8 cellular contexts compared by ENCODE assay signal in the genomic region with DNA sequence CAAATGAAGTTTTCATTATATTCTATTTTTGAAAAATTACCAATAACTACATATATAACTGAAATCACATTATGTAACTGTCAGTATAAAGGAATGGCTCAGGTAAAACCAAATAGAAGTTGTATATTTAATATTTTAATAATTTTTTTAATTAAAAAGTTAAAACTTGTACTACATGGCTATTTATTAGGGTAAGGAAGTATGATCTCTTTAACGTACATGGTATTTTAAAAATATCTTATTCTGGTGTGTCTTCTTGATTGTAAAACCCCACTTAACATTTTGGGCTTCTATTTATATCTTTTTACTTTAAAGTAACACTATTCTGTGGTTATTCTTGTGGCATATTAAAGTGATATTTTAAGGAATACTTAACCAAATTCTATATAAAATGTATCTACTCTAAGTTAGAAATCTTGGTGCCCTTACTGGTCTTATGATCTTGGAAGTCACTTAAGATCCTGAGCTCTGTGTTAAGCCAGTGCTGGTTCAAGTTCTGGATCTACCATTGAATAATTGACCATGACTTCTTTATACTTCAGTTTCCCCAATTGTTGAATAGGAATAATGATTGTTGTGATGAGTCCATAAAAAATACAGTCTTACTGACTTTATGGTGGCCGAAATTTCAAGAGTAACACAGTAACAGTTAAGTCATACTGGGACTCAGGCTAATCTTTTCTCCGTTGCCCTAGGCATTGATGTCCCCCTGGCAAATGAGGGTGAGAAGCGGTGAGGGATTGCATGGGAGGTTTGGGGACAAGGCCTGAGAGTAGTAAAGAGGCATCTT.
DNase-seq lines count a peak whose midpoint lies in the region; ATAC-seq, FAIRE-seq and TF ChIP-seq lines count a peak whose summit lies in the region.
"Not testable (repeated sequence)": the region's sequence is repeated elsewhere in the genome, so short reads cannot be mapped to it uniquely, and the experiment has no call there.

No MANE protein-coding gene starts in this region.

- H2BK12ac ChIP-seq in trophoblast cell (ENCODE audit: low read length): not testable (repeated sequence)

- not testable (repeated sequence) for H3K36me3 ChIP-seq in H7 (replicated peaks; ENCODE audit: control insufficient read depth, insufficient read depth, low read length); RWPE2 (ENCODE audit: low read depth); lower lobe of right lung; trophoblast cell (ENCODE audit: control insufficient read depth in 1 of 2, insufficient read depth in 2 of 2, low read length in 2 of 2); upper lobe of right lung

- not testable (repeated sequence) for H3K4me1 ChIP-seq in RWPE2 (ENCODE audit: insufficient read depth, poor library complexity, severe bottlenecking); lower lobe of right lung; trophoblast cell (ENCODE audit: control insufficient read depth in 1 of 2, insufficient read depth in 2 of 2, low read length in 2 of 2); upper lobe of right lung

- not testable (repeated sequence) for H3K4me2 ChIP-seq in trophoblast cell (ENCODE audit: low read length)

- H3K27me3 ChIP-seq in H7 (ENCODE audit: control insufficient read depth, insufficient read depth, low read length); RWPE2 (ENCODE audit: insufficient read depth, poor library complexity, severe bottlenecking); lower lobe of right lung (ENCODE audit: low read depth); trophoblast cell (ENCODE audit: insufficient read depth, low read length); upper lobe of right lung: not testable (repeated sequence)

- H3K79me1 ChIP-seq in trophoblast cell (ENCODE audit: low read length): not testable (repeated sequence)

- H3K14ac ChIP-seq in trophoblast cell (ENCODE audit: low read length): not testable (repeated sequence)

- H4K8ac ChIP-seq in trophoblast cell (ENCODE audit: low read depth, low read length): not testable (repeated sequence)

- not testable (repeated sequence) for H2AK5ac ChIP-seq in trophoblast cell (ENCODE audit: low read length)

- peak; percentile 34 for DNase-seq in H7
- not testable (repeated sequence) for DNase-seq in RWPE2 (ENCODE audit: low spot score); lower lobe of right lung; trophoblast cell; upper lobe of right lung
- DNase-seq in ecto neural progenitor cell (ENCODE audit: low spot score): peak; percentile 34
- DNase-seq in hepatic stellate cell (ENCODE audit: low spot score): peak; percentile 14

- H2BK5ac ChIP-seq in trophoblast cell (ENCODE audit: low read depth, low read length, poor library complexity): not testable (repeated sequence)

- peak overlapping the region; percentile 3 for H3K9ac ChIP-seq in trophoblast cell (ENCODE audit: low read length)

- no CpG with 5 or more reads among the region's 4 CpGs for WGBS in trophoblast cell (ENCODE audit: extremely low coverage, insufficient coverage, insufficient read length)

- H3K23ac ChIP-seq in trophoblast cell (ENCODE audit: low read length): not testable (repeated sequence)

- not testable (repeated sequence) for H2AFZ ChIP-seq in trophoblast cell (ENCODE audit: insufficient read depth, low read length, poor library complexity)

- H2BK120ac ChIP-seq in trophoblast cell (ENCODE audit: insufficient read depth, low read length, poor library complexity): not testable (repeated sequence)

- H4K12ac ChIP-seq in trophoblast cell (ENCODE audit: low read depth, low read length): not testable (repeated sequence)

- not testable (repeated sequence) for H3K4me3 ChIP-seq in H7 (ENCODE audit: insufficient read depth, low read depth, low read length); RWPE2 (ENCODE audit: severe bottlenecking); lower lobe of right lung; trophoblast cell (ENCODE audit: low read depth, low read length); upper lobe of right lung

- H3K79me2 ChIP-seq in trophoblast cell (ENCODE audit: control insufficient read depth, insufficient read depth, low read length, poor library complexity): not testable (repeated sequence)

- not testable (repeated sequence) for H3K4ac ChIP-seq in trophoblast cell (ENCODE audit: low read depth, low read length)

- ATAC-seq in RWPE2 (ENCODE audit: low read depth) (0 out of 3 replicates have a peak, but pooled peaks have one; percentile 6), lower lobe of right lung (peak; percentile 2 to 5), upper lobe of right lung (peak; percentile 6)

- intact Hi-C loops in lower lobe of right lung (cut with DNase I); upper lobe of right lung (cut with DNase I): not testable (repeated sequence)

- FAIRE-seq in G401.6 (lab: Jason Lieb, UNC): peak; percentile 86

- H3K9me3 ChIP-seq in RWPE2 (ENCODE audit: severe bottlenecking) (peaks cover 14% of the 10 kb centered on the region), lower lobe of right lung (peaks cover 19% of the 10 kb centered on the region), trophoblast cell (ENCODE audit: insufficient read depth, low read depth, low read length) (peaks cover 35% of the 10 kb centered on the region)
- not testable (repeated sequence) for H3K9me3 ChIP-seq in upper lobe of right lung

- not testable (repeated sequence) for TF ChIP-seq CTCF in RWPE2 (IDR thresholded peaks at IDR 0.05; ENCODE audit: poor library complexity, severe bottlenecking); lower lobe of right lung (IDR thresholded peaks at IDR 0.05); upper lobe of right lung (IDR thresholded peaks at IDR 0.05)

- not testable (repeated sequence) for H3K27ac ChIP-seq in RWPE2 (ENCODE audit: poor library complexity, severe bottlenecking); lower lobe of right lung; trophoblast cell (ENCODE audit: low read depth, low read length); upper lobe of right lung

- not testable (repeated sequence) for H3K18ac ChIP-seq in trophoblast cell (ENCODE audit: low read length)

- H4K91ac ChIP-seq in trophoblast cell (ENCODE audit: low read depth, low read length): not testable (repeated sequence)
